Comparison of ENCODE assay signal across 17 cellular contexts in the genomic region with DNA sequence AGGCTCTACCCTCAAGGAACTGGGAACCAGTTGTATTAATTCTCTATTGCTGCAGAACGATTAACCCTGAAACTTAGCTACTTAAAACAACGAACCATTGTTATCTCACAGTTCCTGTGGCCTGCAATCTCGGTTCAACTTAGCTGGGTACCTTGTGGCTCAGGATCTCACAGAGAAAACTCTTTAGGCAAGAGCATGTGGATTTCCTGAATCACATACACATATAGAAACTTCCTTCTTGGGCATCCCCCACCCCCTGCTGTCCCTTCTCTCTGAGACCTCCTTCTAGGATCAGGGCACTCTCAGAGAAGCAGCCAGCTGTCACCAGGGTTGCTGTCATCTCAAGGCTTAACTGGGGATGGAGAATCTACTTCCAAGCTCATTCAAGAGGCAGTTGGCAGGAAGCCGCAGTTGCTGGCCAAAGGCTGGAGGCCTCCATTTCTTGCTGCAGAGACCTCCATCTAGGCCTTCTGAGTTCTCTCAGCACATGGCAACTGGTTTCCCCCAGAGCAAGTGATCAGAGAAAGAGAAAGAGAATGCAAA. TPM values are rescaled to one million over a fixed set of nuclear protein-coding genes. Genes with fewer than 3 reads are reported as not detected.
"Had no signal": no experiment of that assay in that cellular context is flagged by ENCODE, and none has a peak within 500 bp of the region (broad histone marks: within the 10 kb centered on the region; RNA-seq: fewer than 3 reads in every experiment).

No MANE protein-coding gene starts in this region.

- DNase-seq: activated CD4-positive, alpha-beta T cell treated with anti-CD3 and anti-CD28 coated beads, Interleukin-2, amount 50 U/mL, for 4 hours; activated gamma-delta T cell treated with Interleukin-2 at 50 U/mL for 16 hours; activated T-cell treated with anti-CD3 and anti-CD28 coated beads for 4 hours; effector memory CD4-positive, alpha-beta T cell; gastrocnemius medialis; left colon; nephron progenitor cell; right lobe of liver; stimulated activated CD4-positive, alpha-beta T cell treated with anti-CD3 and anti-CD28 coated beads, Interleukin-1b, Interleukin-23, amount 100 ng/mL, for 48 hours; stomach; uterus had no signal

- ATAC-seq: activated CD4-positive, CD25-positive, alpha-beta regulatory T cell treated with anti-CD3 and anti-CD28 coated beads, Interleukin-2, amount 50 U/mL, for 24 hours; gastrocnemius medialis; left colon; right lobe of liver had no signal

RNA-seq across cellular contexts. Expression of a gene that starts 28.5 kb away (rescaled TPM):
- total RNA-seq: astrocyte; dermis microvascular lymphatic vessel endothelial cell; endothelial cell of umbilical vein; esophagus muscularis mucosa; gastrocnemius medialis; left colon; right lobe of liver; T-helper 2 cell treated with Interferon-gamma antibody and Interleukin-4, amounts not matched to agents 100 ng/mL and 5 ng/mL, for 36 hours had no signal
